ENCODE assay signal across 9 cellular contexts in genomic region chr6:36998723-36999466, GRCh38. TPM values are rescaled to one million over a fixed set of nuclear protein-coding genes. Genes with fewer than 3 reads are reported as not detected.
DNase-seq lines count a peak whose midpoint lies in the region; ATAC-seq, FAIRE-seq and TF ChIP-seq lines count a peak whose summit lies in the region.
"Had no signal": no experiment of that assay in that cellular context is flagged by ENCODE, and none has a peak within 500 bp of the region (broad histone marks: within the 10 kb centered on the region; RNA-seq: fewer than 3 reads in every experiment).

No MANE protein-coding gene starts in this region.

- no peaks in the 10 kb centered on the region for H3K27me3 ChIP-seq in stomach
- H3K27me3 ChIP-seq in trophoblast cell (ENCODE audit: insufficient read depth, low read length), result no peaks in the 10 kb centered on the region

- intact Hi-C loops in kidney (cut with DNase I), result no loop called here
- intact Hi-C loops in stomach (cut with DNase I; ENCODE audit: low total_unique reads), result no loop called here

- no peak for ATAC-seq in GM18873 (IDR thresholded peaks at IDR 0.05; ENCODE audit: low FRiP score, unreplicated experiment)

- H2AK5ac ChIP-seq in trophoblast cell (ENCODE audit: low read length), result no peak overlapping the region

- H2BK5ac ChIP-seq in trophoblast cell (ENCODE audit: low read depth, low read length, poor library complexity), result no peak overlapping the region

- H3K9me3 ChIP-seq in kidney (ENCODE audit: control insufficient read depth in 1 of 2, low read length in 2 of 2) (no peaks in the 10 kb centered on the region), stomach (no peaks in the 10 kb centered on the region), trophoblast cell (ENCODE audit: insufficient read depth, low read depth, low read length) (peaks cover 2% of the 10 kb centered on the region)

- no peak overlapping the region for H2BK120ac ChIP-seq in trophoblast cell (ENCODE audit: insufficient read depth, low read length, poor library complexity)

- no peak overlapping the region for H3K4me3 ChIP-seq in kidney (ENCODE audit: low read length in 2 of 2)
- no peak overlapping the region for H3K4me3 ChIP-seq in stomach
- no peak overlapping the region for H3K4me3 ChIP-seq in trophoblast cell (ENCODE audit: low read depth, low read length)

- no peak for TF ChIP-seq POLR2A in stomach (IDR thresholded peaks at IDR 0.05)

- H3K36me3 ChIP-seq in kidney (ENCODE audit: control insufficient read depth in 1 of 2, insufficient read depth in 2 of 2, low read length in 2 of 2) (no peaks in the 10 kb centered on the region), stomach (no peaks in the 10 kb centered on the region), trophoblast cell (ENCODE audit: control insufficient read depth in 1 of 2, insufficient read depth in 2 of 2, low read length in 2 of 2) (no peaks in the 10 kb centered on the region)

- no peaks in the 10 kb centered on the region for H3K79me2 ChIP-seq in trophoblast cell (ENCODE audit: control insufficient read depth, insufficient read depth, low read length, poor library complexity)

- CTCF ChIA-PET in RWPE1 (lab: Yijun Ruan, JAX), result interaction anchor here (0.6 kb wide), 1 partner anchor 515 kb away, joined by 4 read pairs; no protein-coding TSS in a partner anchor

- no peak overlapping the region for H4K8ac ChIP-seq in trophoblast cell (ENCODE audit: low read depth, low read length)

- no peak overlapping the region for H3K18ac ChIP-seq in trophoblast cell (ENCODE audit: low read length)

- H3K79me1 ChIP-seq in trophoblast cell (ENCODE audit: low read length), result no peaks in the 10 kb centered on the region

- H4K91ac ChIP-seq in trophoblast cell (ENCODE audit: low read depth, low read length), result no peak overlapping the region

- H3K4me1 ChIP-seq in kidney (ENCODE audit: control insufficient read depth in 1 of 2, insufficient read depth in 1 of 2, low read depth in 1 of 2, low read length in 2 of 2), result peaks cover 20% of the 10 kb centered on the region in 2 donors
- peaks cover 13 to 23% (median 17%) of the 10 kb centered on the region in 4 donors for H3K4me1 ChIP-seq in stomach
- no peaks in the 10 kb centered on the region for H3K4me1 ChIP-seq in trophoblast cell (ENCODE audit: control insufficient read depth in 1 of 2, insufficient read depth in 2 of 2, low read length in 2 of 2)

- H3K14ac ChIP-seq in trophoblast cell (ENCODE audit: low read length), result no peak overlapping the region

- H2AFZ ChIP-seq in trophoblast cell (ENCODE audit: insufficient read depth, low read length, poor library complexity), result no peak overlapping the region

- no peak overlapping the region for H3K23ac ChIP-seq in trophoblast cell (ENCODE audit: low read length)

- no peak overlapping the region for H3K4ac ChIP-seq in trophoblast cell (ENCODE audit: low read depth, low read length)

- H3K27ac ChIP-seq in RWPE1 (peak overlapping the region; percentile 59; the same call in 1 of the 2 replicates), kidney (ENCODE audit: low read depth in 2 of 2, low read length in 2 of 2) (peak overlapping the region; percentile 90 to 93), stomach (peak overlapping the region; percentile 48 to 87 (median 61)), trophoblast cell (ENCODE audit: low read depth, low read length) (no peak overlapping the region)

- H3K9ac ChIP-seq in kidney (ENCODE audit: low read length in 2 of 2) (peak overlapping the region in 1 of 2 donors; percentile 53), trophoblast cell (ENCODE audit: low read length) (no peak overlapping the region)

- DNase-seq in NCI-H128 (lab: John Stamatoyannopoulos, UW; ENCODE audit: unreplicated experiment), result peak; percentile 47
- DNase-seq in RWPE1 (ENCODE audit: low spot score), result no peak
- no peak for DNase-seq in kidney
- no peak for DNase-seq in stomach
- DNase-seq in GM19238 (ENCODE audit: insufficient read length, low spot score), result no peak
- DNase-seq in foreskin melanocyte, result no peak
- no peak for DNase-seq in trophoblast cell
- DNase-seq: SW 1271 had no signal

- TF ChIP-seq CTCF in RWPE1 (conservative IDR thresholded peaks at IDR 0.05; ENCODE audit: low read depth) (no peak), kidney (IDR thresholded peaks at IDR 0.05; ENCODE audit: borderline replicate concordance, extremely low read depth, insufficient read depth) (no peak), stomach (IDR thresholded peaks at IDR 0.05) (no peak)

- POLR2A ChIA-PET in RWPE1 (lab: Yijun Ruan, JAX; ENCODE audit: low non-redundant PET), result interaction anchor here (0.8 kb wide), 1 partner anchor 12 kb away, joined by 3 read pairs; the partner anchor contains the start of gene MTCH1

- 72 to 80% (median 74%) methylated on average over 14 to 20 of the region's 20 CpGs for WGBS in stomach, 5 donors
- WGBS in trophoblast cell (ENCODE audit: extremely low coverage, insufficient coverage, insufficient read length), result no CpG with 5 or more reads among the region's 20 CpGs

- no peak for FAIRE-seq in kidney (lab: Jason Lieb, UNC)

- no peak for TF ChIP-seq EP300 in stomach (IDR thresholded peaks at IDR 0.05)

- H3K4me2 ChIP-seq in trophoblast cell (ENCODE audit: low read length), result no peak overlapping the region

- no peak overlapping the region for H4K12ac ChIP-seq in trophoblast cell (ENCODE audit: low read depth, low read length)

- H2BK12ac ChIP-seq in trophoblast cell (ENCODE audit: low read length), result no peak overlapping the region

RNA-seq across cellular contexts. Expression of gene FGD2, which starts 6.6 kb away (rescaled TPM):
- total RNA-seq in kidney (49.5 TPM), stomach (10 to 100 TPM in 2 of 5 donors, 1 to 10 TPM in 3; 2.6 to 34.5 (median 7.3) TPM)
- polyA plus RNA-seq in kidney (ENCODE audit: insufficient read depth, low read depth, low replicate concordance) (0.97 TPM), stomach (1 to 10 TPM; 2.7 to 3.5 (median 3.1) TPM)
- polyA plus RNA-seq in trophoblast cell (2013), result not detected in 2 replicates

RNA-seq across cellular contexts. Expression of gene MTCH1, which starts 12.9 kb away (rescaled TPM):
- 194 TPM for total RNA-seq in kidney
- 202 TPM for polyA plus RNA-seq in kidney (ENCODE audit: insufficient read depth, low read depth, low replicate concordance)
- total RNA-seq in stomach, result 100 to 1,000 TPM; 123 to 202 (median 189) TPM
- polyA plus RNA-seq in stomach, result 100 to 1,000 TPM; 110 to 172 (median 122) TPM
- 96.9 and 97.4 TPM in 2 replicates for polyA plus RNA-seq in trophoblast cell (2013)

RNA-seq across cellular contexts. Expression of gene PI16, which starts 44.4 kb away (rescaled TPM):
- total RNA-seq in kidney (1.7 TPM), stomach (10 to 100 TPM in 2 of 5 donors, 1 to 10 TPM in 1, not detected in 2; 1.7 to 21.3 (median 10.4) TPM)
- polyA plus RNA-seq in kidney (ENCODE audit: insufficient read depth, low read depth, low replicate concordance) (3.5 TPM), stomach (1 to 10 TPM; 1.2 to 4.3 (median 1.5) TPM)
- not detected in 2 replicates for polyA plus RNA-seq in trophoblast cell (2013)
